Comparison of ENCODE assay signal across 12 cellular contexts in the genomic region with DNA sequence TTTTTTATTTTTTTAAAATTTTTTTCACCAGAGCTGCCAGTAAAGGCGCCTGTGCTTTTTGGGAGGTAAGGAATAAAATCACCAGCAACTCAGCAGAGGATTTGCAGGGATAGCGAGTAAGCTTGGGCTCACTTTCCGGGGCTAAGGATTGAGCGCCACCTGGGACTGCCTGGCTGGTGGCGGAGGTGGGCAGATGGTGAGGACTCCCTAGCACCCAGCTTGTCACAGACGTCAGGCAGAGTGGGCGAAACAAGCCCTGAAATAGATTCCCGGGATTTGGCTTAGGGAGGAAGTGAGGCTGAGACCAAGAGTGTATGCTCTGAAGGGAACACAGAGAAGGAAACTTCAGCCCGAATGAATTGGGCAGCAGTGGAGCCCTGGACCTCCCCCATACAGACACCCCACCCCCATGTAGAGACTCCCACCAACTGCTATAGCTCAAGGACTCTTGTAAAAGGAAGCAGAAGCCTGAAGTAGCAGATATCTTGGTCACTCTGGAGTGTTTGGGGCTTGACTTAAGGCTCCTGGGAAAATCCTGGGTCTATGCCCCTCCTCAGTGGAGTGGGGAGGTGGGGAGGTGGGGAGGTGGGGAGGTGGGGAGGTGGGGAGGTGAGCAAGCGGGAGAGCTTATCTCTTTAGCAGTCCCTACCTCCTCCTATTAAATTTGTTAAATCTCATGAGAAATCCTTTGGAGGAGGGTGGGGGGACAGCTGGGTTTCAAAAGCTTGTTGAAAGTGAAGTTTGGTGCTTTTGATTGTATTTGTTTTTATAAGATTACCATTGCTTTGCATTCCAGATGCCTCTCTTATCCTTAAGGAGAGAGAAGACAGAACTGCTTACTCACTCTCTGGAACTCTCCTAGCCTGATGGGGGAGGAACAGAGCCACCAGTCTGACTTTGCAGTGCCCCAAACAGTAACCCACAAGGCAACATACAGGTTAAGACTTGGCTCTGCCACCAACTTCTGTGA. TPM values are rescaled to one million over a fixed set of nuclear protein-coding genes. Genes with fewer than 3 reads are reported as not detected.
DNase-seq lines count a peak whose midpoint lies in the region; ATAC-seq, FAIRE-seq and TF ChIP-seq lines count a peak whose summit lies in the region.
"Had no signal": no experiment of that assay in that cellular context is flagged by ENCODE, and none has a peak within 500 bp of the region (broad histone marks: within the 10 kb centered on the region; RNA-seq: fewer than 3 reads in every experiment).

No MANE protein-coding gene starts in this region.

- peak overlapping the region; percentile 59 for H3K27ac Mint-ChIP-seq in glutamatergic neuron (ENCODE audit: unreplicated experiment)
- H3K27ac Mint-ChIP-seq: activated B cell treated with CpG ODN at 0.5 μM for 24 hours; activated naive CD8-positive, alpha-beta T cell treated with anti-CD3 and anti-CD28 coated beads for 36 hours had no signal

- peak; percentile 99 for DNase-seq in WERI-Rb-1
- DNase-seq in glutamatergic neuron = peak; percentile 42
- peak; percentile 31 for DNase-seq in stromal cell of bone marrow (ENCODE audit: low read depth)
- DNase-seq in BE2C = no peak
- no peak for DNase-seq in activated T-cell treated with anti-CD3 and anti-CD28 coated beads for 4 hours
- DNase-seq in GM12892 (ENCODE audit: insufficient read length) = no peak
- DNase-seq: activated B cell treated with CpG ODN at 0.5 μM for 24 hours; activated naive CD8-positive, alpha-beta T cell treated with anti-CD3 and anti-CD28 coated beads for 36 hours; midbrain had no signal

- TF ChIP-seq CTCF in HEK293 (tag by site-specific recombination; IDR thresholded peaks at IDR 0.05) (no peak), WERI-Rb-1 (IDR thresholded peaks at IDR 0.05; ENCODE audit: low read depth, low read length) (peak; percentile 48; the same call in 1 of the 2 replicates), glutamatergic neuron (IDR thresholded peaks at IDR 0.05; ENCODE audit: partially characterized antibody, unreplicated experiment) (no peak), BE2C (IDR thresholded peaks at IDR 0.05; ENCODE audit: low read depth, low read length) (no peak)

- no peak overlapping the region for H3K4me3 Mint-ChIP-seq in glutamatergic neuron (ENCODE audit: unreplicated experiment)
- H3K4me3 Mint-ChIP-seq: activated B cell treated with CpG ODN at 0.5 μM for 24 hours; activated naive CD8-positive, alpha-beta T cell treated with anti-CD3 and anti-CD28 coated beads for 36 hours had no signal

- H3K4me3 ChIP-seq in HEK293 (ENCODE audit: low read depth, low read length) (no peak overlapping the region), WERI-Rb-1 (ENCODE audit: low read depth, low read length) (peak overlapping the region; percentile 30), BE2C (ENCODE audit: low read depth, low read length) (no peak overlapping the region)
- H3K4me3 ChIP-seq: suprapubic skin had no signal

- POLR2A ChIA-PET in HEK293 (lab: Yijun Ruan, JAX) = interaction anchor here (0.5 to 5.5 kb wide), 4 partner anchors 8 to 92 kb away, joined by 3 to 38 read pairs (median 4); partner anchors contain the start of gene ARL4D

- no peak for TF ChIP-seq POLR2A in GM12892 (IDR thresholded peaks at IDR 0.05; ENCODE audit: low read depth, low read length)

- no peak overlapping the region for H3K27ac ChIP-seq in HEK293 (ENCODE audit: extremely low read depth, low read depth, low read length)
- peak overlapping the region; percentile 81 for H3K27ac ChIP-seq in WERI-Rb-1
- H3K27ac ChIP-seq: suprapubic skin had no signal

- no peaks in the 10 kb centered on the region for H3K27me3 Mint-ChIP-seq in glutamatergic neuron (ENCODE audit: unreplicated experiment)

- CTCF ChIA-PET in HEK293 (lab: Yijun Ruan, JAX) = interaction anchor here (0.6 to 1.5 kb wide), 6 partner anchors 12 to 406 kb away, joined by 3 to 8 read pairs (median 3); no protein-coding TSS in a partner anchor

- H3K4me1 ChIP-seq in HEK293 (ENCODE audit: control insufficient read depth, insufficient read depth, low read length) = peaks cover 3% of the 10 kb centered on the region; the same call in 1 of the 2 replicates
- peaks cover 35% of the 10 kb centered on the region for H3K4me1 ChIP-seq in BE2C

- peaks cover 4% of the 10 kb centered on the region for H3K9me3 Mint-ChIP-seq in glutamatergic neuron (ENCODE audit: unreplicated experiment)
- H3K9me3 Mint-ChIP-seq: activated B cell treated with CpG ODN at 0.5 μM for 24 hours; activated naive CD8-positive, alpha-beta T cell treated with anti-CD3 and anti-CD28 coated beads for 36 hours had no signal

- H3K9me3 ChIP-seq in HEK293 (ENCODE audit: control insufficient read depth, insufficient read depth, low read depth, low read length) (no peaks in the 10 kb centered on the region), WERI-Rb-1 (ENCODE audit: severe bottlenecking) (no peaks in the 10 kb centered on the region), BE2C (no peaks in the 10 kb centered on the region; the same call in 1 of the 2 replicates)
- H3K9me3 ChIP-seq: suprapubic skin had no signal

- H3K27me3 ChIP-seq in WERI-Rb-1 (ENCODE audit: insufficient read depth, low read depth, severe bottlenecking) (no peaks in the 10 kb centered on the region), BE2C (no peaks in the 10 kb centered on the region)
- H3K27me3 ChIP-seq: suprapubic skin had no signal

- H3K4me1 Mint-ChIP-seq in glutamatergic neuron (ENCODE audit: low read depth, unreplicated experiment) = peaks cover 31% of the 10 kb centered on the region
- H3K4me1 Mint-ChIP-seq: activated naive CD8-positive, alpha-beta T cell treated with anti-CD3 and anti-CD28 coated beads for 36 hours had no signal

- no peak for FAIRE-seq in GM12892 (lab: Jason Lieb, UNC)

- ATAC-seq in GM21423 (IDR thresholded peaks at IDR 0.05; ENCODE audit: unreplicated experiment) = no peak

- H3K36me3 ChIP-seq in HEK293 (ENCODE audit: control insufficient read depth in 2 of 2, insufficient read depth in 1 of 2, low read length in 2 of 2) = no peaks in the 10 kb centered on the region
- H3K36me3 ChIP-seq in WERI-Rb-1 = peaks cover 7% of the 10 kb centered on the region
- peaks cover 8% of the 10 kb centered on the region for H3K36me3 ChIP-seq in BE2C
- H3K36me3 ChIP-seq: suprapubic skin had no signal

- H3K36me3 Mint-ChIP-seq in glutamatergic neuron (ENCODE audit: unreplicated experiment) = no peaks in the 10 kb centered on the region
- H3K36me3 Mint-ChIP-seq: activated naive CD8-positive, alpha-beta T cell treated with anti-CD3 and anti-CD28 coated beads for 36 hours had no signal

TF ChIP-seq in HEK293, 187 proteins besides CTCF, POLR2A, EP300 and RAD21:
- TF ChIP-seq ZFHX2 (tag by site-specific recombination; conservative IDR thresholded peaks at IDR 0.05) = peak; percentile 41
- TF ChIP-seq ZNF398 (tag by site-specific recombination; IDR thresholded peaks at IDR 0.05) = peak; percentile 58; the same call in 1 of the 2 replicates
- TF ChIP-seq ZNF544 (tag by site-specific recombination; IDR thresholded peaks at IDR 0.05) = no peak
- TF ChIP-seq ZNF174 (tag by site-specific recombination; IDR thresholded peaks at IDR 0.05) = no peak
- TF ChIP-seq ZNF624 (tag by site-specific recombination; IDR thresholded peaks at IDR 0.05) = no peak
- TF ChIP-seq ZNF248 (tag by site-specific recombination; IDR thresholded peaks at IDR 0.05) = no peak
- no peak for TF ChIP-seq ZNF292 (tag by site-specific recombination; IDR thresholded peaks at IDR 0.05; ENCODE audit: borderline replicate concordance, low read depth)
- TF ChIP-seq PRDM1 (tag by site-specific recombination; IDR thresholded peaks at IDR 0.05) = no peak
TF ChIP-seq in HEK293: peak in this region for 2.

RNA-seq across cellular contexts. Expression of gene ARL4D, which starts 8.2 kb away (rescaled TPM):
- 100 TPM for total RNA-seq in glutamatergic neuron (ENCODE audit: unreplicated experiment)
- 78.8 TPM for polyA plus RNA-seq in BE2C (2012; ENCODE audit: insufficient read depth, insufficient read length, low read depth)
- polyA plus RNA-seq in GM12892 (2012; ENCODE audit: missing spikeins) = 2.2 TPM

Comparison
In these comparisons a context has a peak if more than half of its experiments do, and no peak if none do; other contexts are left out.
1. DNase-seq: peak in WERI-Rb-1 (single experiment), glutamatergic neuron (single experiment) and stromal cell of bone marrow (single experiment); none in BE2C (single experiment), activated T-cell treated with anti-CD3 and anti-CD28 coated beads for 4 hours (single experiment) and GM12892 (single experiment).